ENCODE assay signal across 6 cellular contexts in the genomic region with DNA sequence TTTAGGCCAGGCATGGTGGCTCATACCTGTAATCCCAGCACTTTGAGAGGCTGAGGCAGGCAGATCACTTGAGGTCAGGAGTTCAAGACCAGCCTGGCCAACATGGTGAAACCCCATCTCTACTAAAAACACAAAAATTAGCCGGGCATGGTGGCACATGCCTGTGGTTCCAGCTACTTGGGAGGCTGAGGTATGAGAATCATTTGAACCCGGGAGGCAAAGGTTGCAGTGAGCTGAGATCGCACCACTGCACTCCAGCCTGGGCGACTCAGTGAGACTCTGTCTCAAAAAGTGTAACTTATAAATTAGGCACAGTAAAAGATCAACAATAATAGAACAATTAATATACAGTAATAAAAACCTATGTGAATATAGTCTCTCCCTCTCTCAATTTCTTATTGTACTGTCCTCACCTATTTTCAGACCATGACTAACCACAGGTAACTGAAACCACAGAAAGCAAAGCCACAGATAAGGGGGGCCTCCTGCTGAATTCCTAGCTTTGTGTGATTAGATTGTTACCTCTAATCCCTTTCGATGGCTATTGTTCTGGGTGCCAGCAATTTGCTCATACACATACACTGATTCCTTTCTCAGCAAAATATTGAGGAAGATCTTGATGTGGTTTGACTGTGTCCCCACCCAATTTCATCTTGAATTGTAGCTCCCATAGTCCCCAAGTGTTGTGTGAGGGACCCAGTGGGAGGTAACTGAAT.
DNase-seq lines count a peak whose midpoint lies in the region; ATAC-seq, FAIRE-seq and TF ChIP-seq lines count a peak whose summit lies in the region.
"Not testable (repeated sequence)": the region's sequence is repeated elsewhere in the genome, so short reads cannot be mapped to it uniquely, and the experiment has no call there.

No MANE protein-coding gene starts in this region.

- not testable (repeated sequence) for H3K23ac ChIP-seq in mesendoderm (ENCODE audit: low read length)

- POLR2A ChIA-PET in GM12878 (lab: Charles Lee): not testable (repeated sequence)

- H2BK120ac ChIP-seq in mesendoderm (ENCODE audit: low read depth, low read length): not testable (repeated sequence)

- H3K56ac ChIP-seq in mesendoderm (ENCODE audit: low read length): not testable (repeated sequence)

- not testable (repeated sequence) for H3K9me3 ChIP-seq in RWPE2 (ENCODE audit: severe bottlenecking); GM12878 (replicated peaks; ENCODE audit: control insufficient read depth, insufficient read depth, low read length)

- H2BK5ac ChIP-seq in mesendoderm (ENCODE audit: low read length): not testable (repeated sequence)

- not testable (repeated sequence) for TF ChIP-seq CTCF in RWPE2 (IDR thresholded peaks at IDR 0.05; ENCODE audit: poor library complexity, severe bottlenecking); GM12878 (IDR thresholded peaks at IDR 0.05 in 2 of 3, conservative IDR thresholded peaks at IDR 0.05 in 1 of 3; ENCODE audit: control insufficient read depth in 2 of 3, extremely low read depth in 1 of 3, insufficient read depth in 1 of 3, low read depth in 3 of 3, low read length in 3 of 3); epithelial cell of esophagus (IDR thresholded peaks at IDR 0.05; ENCODE audit: insufficient read depth, low read depth, low read length, missing control alignments)

- not testable (repeated sequence) for TF ChIP-seq POLR2A in GM12878 (IDR thresholded peaks at IDR 0.05; ENCODE audit: low read depth, low read length)

- not testable (repeated sequence) for H3K79me2 ChIP-seq in GM12878 (ENCODE audit: control insufficient read depth, insufficient read depth, low read length); mesendoderm (ENCODE audit: control insufficient read depth, insufficient read depth, low read length)

- peak overlapping the region; percentile 7 for H3K4me2 ChIP-seq in GM12878 (ENCODE audit: control insufficient read depth, insufficient read depth)
- H3K4me2 ChIP-seq in mesendoderm (ENCODE audit: low read length): not testable (repeated sequence)

- DNase-seq in HPDE6-E6E7 (ENCODE audit: extremely low spot score) (peak; percentile 15), NCI-H226 (peak; percentile 26), epithelial cell of esophagus (ENCODE audit: low read depth) (peak; percentile 18), mesendoderm (peak; percentile 79)
- DNase-seq in RWPE2 (ENCODE audit: low spot score); GM12878 (ENCODE audit: low read depth, low spot score): not testable (repeated sequence)

- not testable (repeated sequence) for H2AFZ ChIP-seq in GM12878 (ENCODE audit: control insufficient read depth, low read depth, low read length)

- CTCF ChIA-PET in GM12878 (lab: Yijun Ruan, JAX): interaction anchor here (1.3 to 1.7 kb wide), 4 partner anchors 11 to 68 kb away, joined by 3 to 4 read pairs (median 3); no protein-coding TSS in a partner anchor

- ATAC-seq in RWPE2 (ENCODE audit: low read depth): peak; percentile 35
- peak; percentile 67 for ATAC-seq in GM12878

- not testable (repeated sequence) for FAIRE-seq in GM12878 (lab: Jason Lieb, UNC)

- BruUV-seq in GM12878 (replicated peaks; lab: Mats Ljungman, UMichigan): not testable (repeated sequence)

- not testable (repeated sequence) for H2AK5ac ChIP-seq in mesendoderm (ENCODE audit: low read length)

- not testable (repeated sequence) for H3K4me3 ChIP-seq in RWPE2 (ENCODE audit: severe bottlenecking); GM12878; epithelial cell of esophagus (ENCODE audit: low read length); mesendoderm (ENCODE audit: low read length)

- peaks cover 20% of the 10 kb centered on the region for H3K4me1 ChIP-seq in RWPE2 (ENCODE audit: insufficient read depth, poor library complexity, severe bottlenecking)
- not testable (repeated sequence) for H3K4me1 ChIP-seq in GM12878 (ENCODE audit: control insufficient read depth, insufficient read depth, low read length); mesendoderm (ENCODE audit: control insufficient read depth, low read depth, low read length)

- not testable (repeated sequence) for H3K27ac ChIP-seq in RWPE2 (ENCODE audit: poor library complexity, severe bottlenecking); GM12878 (ENCODE audit: control insufficient read depth, insufficient read depth); mesendoderm (ENCODE audit: low read depth, low read length)

- not testable (repeated sequence) for TF ChIP-seq EP300 in GM12878 (IDR thresholded peaks at IDR 0.05; ENCODE audit: borderline replicate concordance in 1 of 2, control insufficient read depth in 1 of 2, low read depth in 2 of 2, low read length in 2 of 2)

- intact Hi-C loops in GM12878 (cut with micrococcal nuclease; ENCODE audit: unreplicated experiment): not testable (repeated sequence)

- RAD21 ChIA-PET in GM12878 (lab: Charles Lee; ENCODE audit: unreplicated experiment): not testable (repeated sequence)

- H3K9ac ChIP-seq in GM12878 (ENCODE audit: control insufficient read depth, insufficient read depth, low read length); mesendoderm (ENCODE audit: low read length): not testable (repeated sequence)

- peaks cover 26% of the 10 kb centered on the region for H3K36me3 ChIP-seq in RWPE2 (ENCODE audit: low read depth)
- H3K36me3 ChIP-seq in GM12878 (ENCODE audit: control insufficient read depth in 2 of 2, insufficient read depth in 2 of 2, low read length in 1 of 2); mesendoderm (ENCODE audit: control insufficient read depth, insufficient read depth, low read length): not testable (repeated sequence)

- SMC1A ChIA-PET in GM12878 (lab: Charles Lee; ENCODE audit: uncharacterized antibody, unreplicated experiment): interaction anchor here (1.2 kb wide), 1 partner anchor 10 kb away, joined by 3 read pairs; no protein-coding TSS in a partner anchor

- not testable (repeated sequence) for H2BK15ac ChIP-seq in mesendoderm (replicated peaks; ENCODE audit: low read depth)

- in situ Hi-C loops in GM12878 (cut with MboI): not testable (repeated sequence)

- not testable (repeated sequence) for H3K79me1 ChIP-seq in mesendoderm (ENCODE audit: low read length)

- not testable (repeated sequence) for H4K20me1 ChIP-seq in GM12878 (ENCODE audit: control insufficient read depth, insufficient read depth)

- not testable (repeated sequence) for H3K18ac ChIP-seq in mesendoderm (ENCODE audit: low read length)

- not testable (repeated sequence) for H3K4ac ChIP-seq in mesendoderm (ENCODE audit: low read depth, low read length)

- not testable (repeated sequence) for H4K5ac ChIP-seq in mesendoderm (ENCODE audit: low read length)

- not testable (repeated sequence) for H4K8ac ChIP-seq in mesendoderm (ENCODE audit: low read depth, low read length)

- H3K27me3 ChIP-seq in RWPE2 (ENCODE audit: insufficient read depth, poor library complexity, severe bottlenecking); GM12878 (replicated peaks in 1 of 2; ENCODE audit: control insufficient read depth in 2 of 2, insufficient read depth in 2 of 2, low read length in 1 of 2); mesendoderm (ENCODE audit: insufficient read depth, low read length, poor library complexity): not testable (repeated sequence)

- not testable (repeated sequence) for TF ChIP-seq RAD21 in GM12878 (IDR thresholded peaks at IDR 0.05; ENCODE audit: insufficient read depth, low read depth, low read length)

- WGBS in GM12878 (ENCODE audit: insufficient coverage, insufficient replicate concordance, low lambda C conversion rate, missing lambda C conversion rate): 81% methylated on average over 5 of the region's 5 CpGs
- WGBS in mesendoderm (ENCODE audit: extremely low coverage, insufficient coverage, low lambda C conversion rate): no CpG with 5 or more reads among the region's 5 CpGs

TF ChIP-seq in GM12878, 131 proteins besides CTCF, POLR2A, EP300 and RAD21:
- TF ChIP-seq IKZF1 (conservative IDR thresholded peaks at IDR 0.05): peak; percentile 36; the same call in 1 of the 2 replicates
- TF ChIP-seq, protein P1, sequence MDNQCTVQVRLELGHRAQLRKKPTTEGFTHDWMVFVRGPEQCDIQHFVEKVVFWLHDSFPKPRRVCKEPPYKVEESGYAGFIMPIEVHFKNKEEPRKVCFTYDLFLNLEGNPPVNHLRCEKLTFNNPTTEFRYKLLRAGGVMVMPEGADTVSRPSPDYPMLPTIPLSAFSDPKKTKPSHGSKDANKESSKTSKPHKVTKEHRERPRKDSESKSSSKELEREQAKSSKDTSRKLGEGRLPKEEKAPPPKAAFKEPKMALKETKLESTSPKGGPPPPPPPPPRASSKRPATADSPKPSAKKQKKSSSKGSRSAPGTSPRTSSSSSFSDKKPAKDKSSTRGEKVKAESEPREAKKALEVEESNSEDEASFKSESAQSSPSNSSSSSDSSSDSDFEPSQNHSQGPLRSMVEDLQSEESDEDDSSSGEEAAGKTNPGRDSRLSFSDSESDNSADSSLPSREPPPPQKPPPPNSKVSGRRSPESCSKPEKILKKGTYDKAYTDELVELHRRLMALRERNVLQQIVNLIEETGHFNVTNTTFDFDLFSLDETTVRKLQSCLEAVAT (IDR thresholded peaks at IDR 0.05): 0 out of 2 replicates have a peak, but pooled peaks have one; percentile 37
- peak; percentile 85 for TF ChIP-seq RUNX3 (IDR thresholded peaks at IDR 0.05; ENCODE audit: low read length)
- TF ChIP-seq IKZF2 (IDR thresholded peaks at IDR 0.05): peak in 1 of 2 experiments; percentile 16; a peak in 1 of 4 replicates
- TF ChIP-seq MEF2B (IDR thresholded peaks at IDR 0.05; ENCODE audit: partially characterized antibody, poor library complexity, severe bottlenecking): peak; percentile 45
- TF ChIP-seq BHLHE40 (IDR thresholded peaks at IDR 0.05; ENCODE audit: borderline replicate concordance in 1 of 2, low read depth in 2 of 2, low read length in 1 of 2): peak in 1 of 2 experiments; percentile 41; a peak in 1 of 4 replicates
